29 cellular contexts compared by ENCODE assay signal in the genomic region with DNA sequence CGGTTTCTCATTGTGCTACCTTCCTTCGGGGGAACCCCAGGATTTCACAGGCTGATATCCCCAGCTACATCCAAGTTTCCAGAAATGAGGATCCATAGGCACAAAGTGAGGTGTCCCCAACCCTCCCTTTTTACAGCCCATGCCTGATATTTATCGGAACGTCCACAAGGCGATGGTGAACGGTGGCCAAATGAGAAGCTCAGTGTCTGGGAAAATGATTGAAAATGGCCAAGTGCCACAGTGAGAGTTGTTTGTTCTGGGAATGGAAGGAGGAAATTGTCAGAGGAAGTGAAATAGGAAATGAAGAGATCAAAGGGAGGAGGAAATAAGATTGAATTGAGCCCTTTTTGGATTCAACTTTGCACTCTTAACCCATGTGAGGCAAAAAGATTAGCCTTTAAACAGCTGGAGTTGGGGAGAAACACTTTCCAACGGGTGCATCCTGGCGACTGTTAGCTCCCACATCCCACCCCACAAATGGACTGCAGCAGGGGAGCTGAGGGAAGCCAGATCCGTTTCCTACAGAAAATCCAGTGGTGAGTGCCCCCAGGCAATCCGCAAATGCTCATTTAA.
"Had no signal": no experiment of that assay in that cellular context is flagged by ENCODE, and none has a peak within 500 bp of the region (broad histone marks: within the 10 kb centered on the region; RNA-seq: fewer than 3 reads in every experiment).

No MANE protein-coding gene starts in this region.

- H3K4me1 Mint-ChIP-seq: immature natural killer cell, naive B cell had no signal

- H3K4me3 Mint-ChIP-seq: immature natural killer cell; mesothelial cell of epicardium; naive B cell; naive thymus-derived CD8-positive, alpha-beta T cell had no signal

- H3K4me1 ChIP-seq: esophagus squamous epithelium, gastrocnemius medialis, left ventricle myocardium inferior had no signal

- H3K36me3 Mint-ChIP-seq: immature natural killer cell; mesothelial cell of epicardium; naive B cell; naive thymus-derived CD8-positive, alpha-beta T cell had no signal

- H3K9me3 ChIP-seq: esophagus squamous epithelium, gastrocnemius medialis, heart right ventricle, left ventricle myocardium inferior, lower lobe of right lung, mucosa of descending colon had no signal

- DNase-seq: dermis blood vessel endothelial cell; dorsolateral prefrontal cortex; effector CD4-positive, alpha-beta T cell; effector memory CD4-positive, alpha-beta T cell; erythroblast; esophagus squamous epithelium; foreskin fibroblast; foreskin melanocyte; gastrocnemius medialis; glutamatergic neuron; head of caudate nucleus; heart right ventricle; hippocampal formation; immature natural killer cell; islet precursor cell; kidney; kidney glomerular epithelial cell; left colon; left ventricle myocardium inferior; lower lobe of right lung; mesenchymal stem cell; mucosa of descending colon; naive B cell; naive thymus-derived CD8-positive, alpha-beta T cell had no signal

- H3K4me3 ChIP-seq: coronary artery, dorsolateral prefrontal cortex, esophagus squamous epithelium, gastrocnemius medialis, heart right ventricle, left ventricle myocardium inferior, lower lobe of right lung, mucosa of descending colon had no signal

- H3K27me3 Mint-ChIP-seq: naive B cell had no signal

- H3K9me3 Mint-ChIP-seq: mesothelial cell of epicardium; naive thymus-derived CD8-positive, alpha-beta T cell had no signal

- H3K27ac Mint-ChIP-seq: immature natural killer cell; mesothelial cell of epicardium; naive B cell; naive thymus-derived CD8-positive, alpha-beta T cell had no signal

- ATAC-seq: esophagus mucosa; gastrocnemius medialis; left colon; left lobe of liver; lower lobe of right lung; mucosa of descending colon; naive thymus-derived CD8-positive, alpha-beta T cell had no signal

- H3K36me3 ChIP-seq: esophagus squamous epithelium, gastrocnemius medialis, heart right ventricle, left ventricle myocardium inferior, lower lobe of right lung had no signal

- H3K27ac ChIP-seq: coronary artery, dorsolateral prefrontal cortex, epithelial cell of prostate, esophagus squamous epithelium, gastrocnemius medialis, heart right ventricle, left ventricle myocardium inferior, lower lobe of right lung had no signal

- H3K27me3 ChIP-seq: gastrocnemius medialis, heart right ventricle had no signal
